15 cellular contexts compared by ENCODE assay signal in genomic region chr10:19824397-19825342, GRCh38. TPM values are rescaled to one million over a fixed set of nuclear protein-coding genes. Genes with fewer than 3 reads are reported as not detected.
A peak's percentile ranks its signal among the peaks of the same experiment; 100 is the strongest.
DNase-seq lines count a peak whose midpoint lies in the region; ATAC-seq and TF ChIP-seq lines count a peak whose summit lies in the region.
"Had no signal": no experiment of that assay in that cellular context is flagged by ENCODE, and none has a peak within 500 bp of the region (broad histone marks: within the 10 kb centered on the region; RNA-seq: fewer than 3 reads in every experiment).

No MANE protein-coding gene starts in this region.

- 84 to 85% methylated on average over 5 of the region's 5 CpGs for WGBS in thyroid gland, 2 donors

- peak; percentile 77 for ATAC-seq in upper lobe of right lung

- H3K27me3 Mint-ChIP-seq in MCF 10A (ENCODE audit: insufficient read depth, unreplicated experiment) (no peaks in the 10 kb centered on the region), nephron (ENCODE audit: low read depth) (no peaks in the 10 kb centered on the region)

- H3K9me3 Mint-ChIP-seq in MCF 10A (ENCODE audit: unreplicated experiment) (no peaks in the 10 kb centered on the region), nephron (no peaks in the 10 kb centered on the region)
- H3K9me3 Mint-ChIP-seq: activated naive CD4-positive, alpha-beta T cell treated with anti-CD3 and anti-CD28 coated beads, Interleukin-2, amount 50 U/mL, for 24 hours; immature natural killer cell had no signal

- H3K4me1 ChIP-seq in breast epithelium (peaks cover 7 to 21% of the 10 kb centered on the region in 2 donors), upper lobe of right lung (peaks cover 49% of the 10 kb centered on the region), thyroid gland (peaks cover 11 to 30% of the 10 kb centered on the region in 2 donors)
- no peaks in the 10 kb centered on the region for H3K4me1 ChIP-seq in effector memory CD4-positive, alpha-beta T cell (ENCODE audit: control insufficient read depth, insufficient read depth, low read length, poor library complexity, severe bottlenecking)

- H3K9me3 ChIP-seq in breast epithelium (no peaks in the 10 kb centered on the region), upper lobe of right lung (no peaks in the 10 kb centered on the region), thyroid gland (no peaks in the 10 kb centered on the region)
- H3K9me3 ChIP-seq in effector memory CD4-positive, alpha-beta T cell (ENCODE audit: control insufficient read depth, low read length): no peaks in the 10 kb centered on the region
- H3K9me3 ChIP-seq: psoas muscle had no signal

- BruUV-seq in MCF 10A (replicated peaks; lab: Mats Ljungman, UMichigan): no TSS peak

- no peak overlapping the region for H3K4me3 ChIP-seq in breast epithelium
- no peak overlapping the region for H3K4me3 ChIP-seq in upper lobe of right lung
- H3K4me3 ChIP-seq in thyroid gland (replicated peaks in 1 of 3): no peak overlapping the region
- no peak overlapping the region for H3K4me3 ChIP-seq in effector memory CD4-positive, alpha-beta T cell (ENCODE audit: insufficient read depth, low read depth, low read length, poor library complexity, severe bottlenecking)
- H3K4me3 ChIP-seq: psoas muscle had no signal

- H3K4me3 Mint-ChIP-seq in MCF 10A (ENCODE audit: unreplicated experiment) (no peak overlapping the region), nephron (peak overlapping the region in 2 of 3 experiments; percentile 12 to 14)
- H3K4me3 Mint-ChIP-seq: activated naive CD4-positive, alpha-beta T cell treated with anti-CD3 and anti-CD28 coated beads, Interleukin-2, amount 50 U/mL, for 24 hours; immature natural killer cell had no signal

- H3K36me3 Mint-ChIP-seq in MCF 10A (ENCODE audit: insufficient read depth, unreplicated experiment) (no peaks in the 10 kb centered on the region), nephron (ENCODE audit: low read depth) (peaks cover 21% of the 10 kb centered on the region)
- H3K36me3 Mint-ChIP-seq: activated naive CD4-positive, alpha-beta T cell treated with anti-CD3 and anti-CD28 coated beads, Interleukin-2, amount 50 U/mL, for 24 hours had no signal

- CTCF ChIA-PET in MCF 10A (lab: Yijun Ruan, JAX): interaction anchor here (0.6 to 1.6 kb wide), 6 partner anchors 107 to 944 kb away, joined by 3 to 4 read pairs (median 3); no protein-coding TSS in a partner anchor

- H3K36me3 ChIP-seq in breast epithelium (no peaks in the 10 kb centered on the region), upper lobe of right lung (no peaks in the 10 kb centered on the region), thyroid gland (no peaks in the 10 kb centered on the region)
- no peaks in the 10 kb centered on the region for H3K36me3 ChIP-seq in effector memory CD4-positive, alpha-beta T cell (ENCODE audit: control insufficient read depth, insufficient read depth, low read length)

- H3K27ac ChIP-seq in breast epithelium (peak overlapping the region; percentile 77 to 89), cingulate gyrus (ENCODE audit: low read depth, low read length) (peak overlapping the region; percentile 30), upper lobe of right lung (peak overlapping the region; percentile 59), thyroid gland (no peak overlapping the region)
- H3K27ac ChIP-seq in effector memory CD4-positive, alpha-beta T cell (ENCODE audit: insufficient read depth, low read length, poor library complexity, severe bottlenecking): no peak overlapping the region
- H3K27ac ChIP-seq: psoas muscle had no signal

- intact Hi-C loops in breast epithelium (cut with DNase I; ENCODE audit: low total_unique reads): loop anchor here (5.0 kb wide), 1 partner anchor 78 kb away; no protein-coding TSS in a partner anchor
- intact Hi-C loops in MCF 10A (cut with micrococcal nuclease): no loop called here
- intact Hi-C loops in upper lobe of right lung (cut with DNase I): no loop called here
- intact Hi-C loops in thyroid gland (cut with DNase I): loop anchor here (10.0 kb wide), 1 partner anchor 110 kb away; no protein-coding TSS in a partner anchor

- DNase-seq in breast epithelium (ENCODE audit: low spot score in 2 of 2): no peak
- DNase-seq in MCF 10A (ENCODE audit: unreplicated experiment): no peak
- DNase-seq in upper lobe of right lung: no peak
- DNase-seq in thyroid gland: no peak
- no peak for DNase-seq in SHP77 treated with DMSO at 0.1 percent for 48 hours (lab: John Stamatoyannopoulos, UW)
- DNase-seq in effector memory CD4-positive, alpha-beta T cell: no peak
- DNase-seq: activated CD4-positive, CD25-positive, alpha-beta regulatory T cell treated with anti-CD3 and anti-CD28 coated beads, Interleukin-2, amount 50 U/mL, for 72 hours; GF-D8; immature natural killer cell; NCI-H2171; psoas muscle; stimulated activated CD4-positive, alpha-beta T cell treated with anti-CD3 and anti-CD28 coated beads, Interleukin-4, amount 100 ng/mL, for 1 hour had no signal

- H3K27me3 ChIP-seq in breast epithelium (no peaks in the 10 kb centered on the region), upper lobe of right lung (no peaks in the 10 kb centered on the region), thyroid gland (no peaks in the 10 kb centered on the region)
- H3K27me3 ChIP-seq in effector memory CD4-positive, alpha-beta T cell (replicated peaks; ENCODE audit: control insufficient read depth, insufficient read depth, low read length, poor library complexity, severe bottlenecking): no peaks in the 10 kb centered on the region

- H3K27ac Mint-ChIP-seq in MCF 10A (ENCODE audit: low read depth, unreplicated experiment) (no peak overlapping the region), nephron (peak overlapping the region; percentile 62 to 88 (median 79))
- H3K27ac Mint-ChIP-seq: activated naive CD4-positive, alpha-beta T cell treated with anti-CD3 and anti-CD28 coated beads, Interleukin-2, amount 50 U/mL, for 24 hours had no signal

- H3K4me1 Mint-ChIP-seq in MCF 10A (ENCODE audit: insufficient read depth, unreplicated experiment) (peaks cover 24% of the 10 kb centered on the region), nephron (peaks cover 62% of the 10 kb centered on the region)
- H3K4me1 Mint-ChIP-seq: activated naive CD4-positive, alpha-beta T cell treated with anti-CD3 and anti-CD28 coated beads, Interleukin-2, amount 50 U/mL, for 24 hours had no signal

- TF ChIP-seq CTCF in breast epithelium (IDR thresholded peaks at IDR 0.05) (no peak), MCF 10A (IDR thresholded peaks at IDR 0.05; ENCODE audit: unreplicated experiment) (no peak), nephron (IDR thresholded peaks at IDR 0.05; ENCODE audit: unreplicated experiment in 3 of 3) (no peak), upper lobe of right lung (IDR thresholded peaks at IDR 0.05) (no peak), thyroid gland (IDR thresholded peaks at IDR 0.05) (no peak)

- POLR2A ChIA-PET in MCF 10A (lab: Yijun Ruan, JAX): interaction anchor here (0.6 to 7.4 kb wide), 4 partner anchors 12 to 944 kb away, joined by 3 to 32 read pairs (median 4); no protein-coding TSS in a partner anchor

- TF ChIP-seq POLR2A in breast epithelium (IDR thresholded peaks at IDR 0.05) (no peak), thyroid gland (IDR thresholded peaks at IDR 0.05) (no peak)

RNA-seq across cellular contexts. Expression of gene PLXDC2, which starts 8.4 kb away (rescaled TPM):
- total RNA-seq in breast epithelium (100 to 1,000 TPM in 2 of 3 donors, 10 to 100 TPM in 1; 63.9 to 125 (median 101) TPM), MCF 10A (2022) (10.6 and 23.3 TPM in 2 replicates), upper lobe of right lung (129 TPM), thyroid gland (10 to 100 TPM; 44.6 to 91.0 (median 47.6) TPM)

Comparison
In these comparisons a context has a peak if more than half of its experiments do, and no peak if none do; other contexts are left out.
1. intact Hi-C loops: an anchor here in breast epithelium (5.0 kb wide) and thyroid gland (10.0 kb wide); none called in MCF 10A and upper lobe of right lung.
2. H3K27ac ChIP-seq: peak in breast epithelium (2 of 2), cingulate gyrus (single experiment) and upper lobe of right lung (single experiment); none in thyroid gland (0 of 3) and effector memory CD4-positive, alpha-beta T cell (single experiment).